ENCODE assay signal across 13 cellular contexts in genomic region chr3:29802057-29802456, GRCh38.
DNase-seq lines count a peak whose midpoint lies in the region; TF ChIP-seq lines count a peak whose summit lies in the region.
"Had no signal": no experiment of that assay in that cellular context is flagged by ENCODE, and none has a peak within 500 bp of the region (broad histone marks: within the 10 kb centered on the region; RNA-seq: fewer than 3 reads in every experiment).

No MANE protein-coding gene starts in this region.

- intact Hi-C loops in activated CD4-positive, alpha-beta T cell treated with anti-CD3 and anti-CD28 coated beads, Interleukin-2, amount 10 ng/mL, durations not matched to agents 24 days and 14 days (cut with micrococcal nuclease), result no loop called here

- H3K27me3 Mint-ChIP-seq in activated CD4-positive, alpha-beta T cell treated with anti-CD3 and anti-CD28 coated beads, Interleukin-2, amount 10 ng/mL, durations not matched to agents 24 days and 14 days, result no peaks in the 10 kb centered on the region
- H3K27me3 Mint-ChIP-seq in HFFc6 (ENCODE audit: insufficient read depth), result no peaks in the 10 kb centered on the region
- H3K27me3 Mint-ChIP-seq: CD4-positive, alpha-beta memory T cell had no signal

- in situ Hi-C loops in SK-MEL-5 (cut with HindIII; ENCODE audit: low pct_unique_long_range_greater_than_20kb, low sequenced_read_pairs), result no loop called here

- no peaks in the 10 kb centered on the region for H3K4me1 Mint-ChIP-seq in activated CD4-positive, alpha-beta T cell treated with anti-CD3 and anti-CD28 coated beads, Interleukin-2, amount 10 ng/mL, durations not matched to agents 24 days and 14 days
- H3K4me1 Mint-ChIP-seq in HFFc6 (ENCODE audit: low read depth), result peaks cover 27% of the 10 kb centered on the region
- H3K4me1 Mint-ChIP-seq: CD4-positive, alpha-beta memory T cell had no signal

- no peak overlapping the region for H3K27ac Mint-ChIP-seq in activated CD4-positive, alpha-beta T cell treated with anti-CD3 and anti-CD28 coated beads, Interleukin-2, amount 10 ng/mL, durations not matched to agents 24 days and 14 days
- H3K27ac Mint-ChIP-seq in HFFc6, result no peak overlapping the region
- H3K27ac Mint-ChIP-seq: CD4-positive, alpha-beta memory T cell had no signal

- no peak overlapping the region for H3K4me3 ChIP-seq in fibroblast of villous mesenchyme (ENCODE audit: low read depth, low read length)
- H3K4me3 ChIP-seq: HAP-1 had no signal

- TF ChIP-seq CTCF in fibroblast of villous mesenchyme (IDR thresholded peaks at IDR 0.05; ENCODE audit: insufficient read depth, low read depth, low read length), result no peak
- TF ChIP-seq CTCF in HFFc6 (IDR thresholded peaks at IDR 0.05), result no peak

- H3K36me3 Mint-ChIP-seq in activated CD4-positive, alpha-beta T cell treated with anti-CD3 and anti-CD28 coated beads, Interleukin-2, amount 10 ng/mL, durations not matched to agents 24 days and 14 days (ENCODE audit: low read depth), result no peaks in the 10 kb centered on the region
- no peaks in the 10 kb centered on the region for H3K36me3 Mint-ChIP-seq in HFFc6 (ENCODE audit: low read depth)
- H3K36me3 Mint-ChIP-seq: CD4-positive, alpha-beta memory T cell had no signal

- peak; percentile 41 for DNase-seq in HuH-7 (ENCODE audit: low spot score)
- DNase-seq in SK-MEL-5 (ENCODE audit: low read depth, low spot score), result peak; percentile 43
- peak; percentile 10 for DNase-seq in fibroblast of villous mesenchyme (ENCODE audit: low read depth)
- no peak for DNase-seq in NK-92 (lab: John Stamatoyannopoulos, UW; ENCODE audit: unreplicated experiment)
- DNase-seq in activated CD4-positive, alpha-beta T cell treated with anti-CD3 and anti-CD28 coated beads, Interleukin-2, amount 10 ng/mL, durations not matched to agents 24 days and 14 days, result no peak
- DNase-seq in SKM-1 (lab: John Stamatoyannopoulos, UW; ENCODE audit: unreplicated experiment), result no peak
- DNase-seq in HFFc6, result no peak
- DNase-seq: BE2C; CD4-positive, alpha-beta memory T cell; COR-L47; DND-41; GDM1 had no signal

- no peaks in the 10 kb centered on the region for H3K9me3 Mint-ChIP-seq in activated CD4-positive, alpha-beta T cell treated with anti-CD3 and anti-CD28 coated beads, Interleukin-2, amount 10 ng/mL, durations not matched to agents 24 days and 14 days
- no peaks in the 10 kb centered on the region for H3K9me3 Mint-ChIP-seq in HFFc6

- no peak overlapping the region for H3K4me3 Mint-ChIP-seq in activated CD4-positive, alpha-beta T cell treated with anti-CD3 and anti-CD28 coated beads, Interleukin-2, amount 10 ng/mL, durations not matched to agents 24 days and 14 days
- H3K4me3 Mint-ChIP-seq in HFFc6, result no peak overlapping the region
- H3K4me3 Mint-ChIP-seq: CD4-positive, alpha-beta memory T cell had no signal

Comparison
In these comparisons a context has a peak if more than half of its experiments do, and no peak if none do; other contexts are left out.
1. DNase-seq: peak in HuH-7 (single experiment), SK-MEL-5 (single experiment) and fibroblast of villous mesenchyme (single experiment); none in NK-92 (single experiment), activated CD4-positive, alpha-beta T cell treated with anti-CD3 and anti-CD28 coated beads, Interleukin-2, amount 10 ng/mL, durations not matched to agents 24 days and 14 days (single experiment), SKM-1 (single experiment) and HFFc6 (single experiment).